ENCODE assay signal across 23 cellular contexts in the genomic region with DNA sequence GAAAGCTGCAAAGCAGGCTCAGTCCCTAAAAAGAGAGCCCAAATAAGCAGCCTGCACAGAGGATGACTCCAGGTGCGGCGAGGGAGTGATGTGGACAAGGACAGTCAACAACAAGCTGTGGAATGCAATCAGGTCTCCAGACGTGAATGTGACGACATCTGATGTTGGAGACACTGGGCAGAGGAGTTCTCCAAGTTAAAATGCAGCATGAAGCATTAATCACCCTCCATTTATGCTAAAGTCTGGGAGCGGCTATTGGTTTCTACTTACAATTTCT.
DNase-seq lines count a peak whose midpoint lies in the region; ATAC-seq, FAIRE-seq and TF ChIP-seq lines count a peak whose summit lies in the region.
"Had no signal": no experiment of that assay in that cellular context is flagged by ENCODE, and none has a peak within 500 bp of the region (broad histone marks: within the 10 kb centered on the region; RNA-seq: fewer than 3 reads in every experiment).

No MANE protein-coding gene starts in this region.

- H4K20me1 ChIP-seq in H1 (replicated peaks in 1 of 2; ENCODE audit: control insufficient read depth in 1 of 2, insufficient read depth in 2 of 2, low read length in 2 of 2) (peaks cover 0 to 2% of the 10 kb centered on the region in 2 experiments), smooth muscle cell (ENCODE audit: low read depth) (no peaks in the 10 kb centered on the region)

- no peak overlapping the region for H3K4me3 Mint-ChIP-seq in activated CD4-positive, alpha-beta memory T cell treated with anti-CD3 and anti-CD28 coated beads, Interleukin-2, amount 10 ng/mL, durations not matched to agents 7 days and 5 days
- no peak overlapping the region for H3K4me3 Mint-ChIP-seq in activated T-cell treated with anti-CD3 and anti-CD28 coated beads, Interleukin-2, amount 50 U/mL, for 72 hours
- H3K4me3 Mint-ChIP-seq: activated naive CD8-positive, alpha-beta T cell; CD4-positive, CD25-positive, alpha-beta regulatory T cell; natural killer cell treated with Interleukin-12 subunit alpha and Interleukin-12 subunit beta and Interleukin-15 and Interleukin-18, amount 100 ng/mL, for 72 hours had no signal

- no peak overlapping the region for H3K27ac Mint-ChIP-seq in activated CD4-positive, alpha-beta memory T cell treated with anti-CD3 and anti-CD28 coated beads, Interleukin-2, amount 10 ng/mL, durations not matched to agents 7 days and 5 days
- H3K27ac Mint-ChIP-seq in activated T-cell treated with anti-CD3 and anti-CD28 coated beads, Interleukin-2, amount 50 U/mL, for 72 hours = no peak overlapping the region
- H3K27ac Mint-ChIP-seq: activated naive CD8-positive, alpha-beta T cell; CD4-positive, CD25-positive, alpha-beta regulatory T cell; natural killer cell treated with Interleukin-12 subunit alpha and Interleukin-12 subunit beta and Interleukin-15 and Interleukin-18, amount 100 ng/mL, for 72 hours had no signal

- no peak overlapping the region for H3K56ac ChIP-seq in H1 (replicated peaks; ENCODE audit: insufficient read length, low read depth, low read length)

- no peak for TF ChIP-seq RAD21 in H1 (IDR thresholded peaks at IDR 0.05 in 1 of 2, conservative IDR thresholded peaks at IDR 0.05 in 1 of 2; ENCODE audit: low read depth in 2 of 2, low read length in 2 of 2)

- H2AK5ac ChIP-seq in H1 (ENCODE audit: low read depth, low read length) = no peak overlapping the region

- no peak overlapping the region for H2BK15ac ChIP-seq in H1 (ENCODE audit: low read length)

- H3K4me1 ChIP-seq in HUES64 (ENCODE audit: insufficient read depth, low read length) (peaks cover 16% of the 10 kb centered on the region), H1 (replicated peaks in 1 of 4; ENCODE audit: control insufficient read depth in 3 of 4, insufficient read depth in 4 of 4, low read length in 3 of 4) (peaks cover 2 to 8% (median 4%) of the 10 kb centered on the region in 4 experiments; a peak in 6 of 7 replicates), smooth muscle cell (ENCODE audit: low read depth) (peaks cover 7% of the 10 kb centered on the region), sigmoid colon (peaks cover 0 to 26% (median 17%) of the 10 kb centered on the region in 4 donors)

- peaks cover 15% of the 10 kb centered on the region for H3K23me2 ChIP-seq in H1 (ENCODE audit: low read depth, low read length)

- peaks cover 97% of the 10 kb centered on the region for H3K27me3 ChIP-seq in HUES64 (ENCODE audit: insufficient read depth, low read length)
- peaks cover 6 to 50% (median 34%) of the 10 kb centered on the region in 4 experiments for H3K27me3 ChIP-seq in H1 (replicated peaks in 1 of 4; ENCODE audit: control insufficient read depth in 3 of 4, extremely low read depth in 1 of 4, insufficient read depth in 3 of 4, low read length in 3 of 4)
- peaks cover 77% of the 10 kb centered on the region for H3K27me3 ChIP-seq in smooth muscle cell (ENCODE audit: low read depth)
- peaks cover 9 to 36% (median 15%) of the 10 kb centered on the region in 3 donors for H3K27me3 ChIP-seq in sigmoid colon

- H3K4me2 ChIP-seq in H1 (ENCODE audit: insufficient read depth in 1 of 2, low read depth in 2 of 2, low read length in 2 of 2) (peak overlapping the region; percentile 93 to 97), smooth muscle cell (peak overlapping the region; percentile 93)

- no peaks in the 10 kb centered on the region for H3K9me3 Mint-ChIP-seq in activated CD4-positive, alpha-beta memory T cell treated with anti-CD3 and anti-CD28 coated beads, Interleukin-2, amount 10 ng/mL, durations not matched to agents 7 days and 5 days
- H3K9me3 Mint-ChIP-seq in activated T-cell treated with anti-CD3 and anti-CD28 coated beads, Interleukin-2, amount 50 U/mL, for 72 hours = no peaks in the 10 kb centered on the region

- H4K8ac ChIP-seq in H1 (ENCODE audit: extremely low read depth, insufficient read depth, low read length) = no peak overlapping the region

- H3K18ac ChIP-seq in H1 (ENCODE audit: extremely low read depth, low read length) = no peak overlapping the region

- H2BK12ac ChIP-seq in H1 (ENCODE audit: low read depth, low read length) = no peak overlapping the region

- WGBS in HUES64 = 73% methylated on average over 5 of the region's 5 CpGs
- WGBS in H1 (ENCODE audit: extremely low coverage in 1 of 2, insufficient coverage in 1 of 2, insufficient read length in 1 of 2, insufficient replicate concordance in 2 of 2, low coverage in 1 of 2, low lambda C conversion rate in 2 of 2, missing lambda C conversion rate in 1 of 2), 2 experiments = 74% methylated on average over 5 of the region's 5 CpGs; no CpG with 5 or more reads in 1 of the 2 experiments
- 54% methylated on average over 5 of the region's 5 CpGs for WGBS in smooth muscle cell (ENCODE audit: low lambda C conversion rate)
- 64 to 77% methylated on average over 5 of the region's 5 CpGs for WGBS in sigmoid colon, 2 donors

- DNase-seq in H1 (ENCODE audit: low read depth in 1 of 2, low spot score in 2 of 2) (no peak), left kidney (ENCODE audit: low read depth, low spot score) (peak; percentile 5), smooth muscle cell (lab: John Stamatoyannopoulos, UW; ENCODE audit: unreplicated experiment) (no peak), sigmoid colon (no peak), hypothalamus (lab: John Stamatoyannopoulos, UW) (no peak)
- no peak for DNase-seq in activated CD4-positive, alpha-beta memory T cell treated with anti-CD3 and anti-CD28 coated beads, Interleukin-2, amount 10 ng/mL, durations not matched to agents 7 days and 5 days
- DNase-seq in activated T-cell treated with anti-CD3 and anti-CD28 coated beads, Interleukin-2, amount 50 U/mL, for 72 hours = no peak
- DNase-seq: activated CD4-positive, CD25-positive, alpha-beta regulatory T cell treated with anti-CD3 and anti-CD28 coated beads, Interleukin-2, amount 50 U/mL, for 72 hours; activated T-cell treated with anti-CD3 and anti-CD28 coated beads, Interleukin-2, amount 50 U/mL, for 48 hours; CD4-positive, CD25-positive, alpha-beta regulatory T cell; cerebellar nuclear complex; effector CD4-positive, alpha-beta T cell; left colon; midbrain; MV-4-11; NCI-H1694; stimulated activated CD4-positive, alpha-beta T cell treated with anti-CD3 and anti-CD28 coated beads, Interleukin-4, amount 100 ng/mL, for 1 hour; stimulated activated naive CD4-positive, alpha-beta T cell treated with Interleukin-2 at 50 U/mL for 16 hours had no signal

- H3K79me2 ChIP-seq in H1 (ENCODE audit: control insufficient read depth in 1 of 2, insufficient read depth in 2 of 2, low read length in 2 of 2) = no peaks in the 10 kb centered on the region
- no peaks in the 10 kb centered on the region for H3K79me2 ChIP-seq in smooth muscle cell (ENCODE audit: low read depth)

- CTCF ChIA-PET in H1 (lab: Charles Lee; ENCODE audit: partially characterized antibody) = interaction anchor here (0.7 to 4.6 kb wide), 9 partner anchors 9 to 328 kb away, joined by 3 to 26 read pairs (median 3); no protein-coding TSS in a partner anchor
- CTCF ChIA-PET in activated CD4-positive, alpha-beta memory T cell treated with anti-CD3 and anti-CD28 coated beads, Interleukin-2, amount 10 ng/mL, durations not matched to agents 7 days and 5 days (lab: Charles Lee) = no interaction called here

- H2BK20ac ChIP-seq in H1 (ENCODE audit: low read length) = 0 out of 2 replicates have a peak overlapping the region, but pooled peaks have one; percentile 7

- H3K36me3 ChIP-seq in HUES64 (ENCODE audit: insufficient read depth, low read length) (no peaks in the 10 kb centered on the region), H1 (ENCODE audit: control insufficient read depth in 2 of 4, insufficient read depth in 4 of 4, low read length in 3 of 4) (no peaks in the 10 kb centered on the region), smooth muscle cell (ENCODE audit: low read depth) (no peaks in the 10 kb centered on the region), sigmoid colon (no peaks in the 10 kb centered on the region)

- no peak for TF ChIP-seq EP300 in H1 (IDR thresholded peaks at IDR 0.05; ENCODE audit: borderline replicate concordance in 1 of 2, low read depth in 2 of 2, low read length in 2 of 2)
- TF ChIP-seq EP300 in sigmoid colon (IDR thresholded peaks at IDR 0.05) = no peak

- H4K5ac ChIP-seq in H1 (ENCODE audit: insufficient read length, low read depth, low read length) = no peak overlapping the region

- no peaks in the 10 kb centered on the region for H3K36me3 Mint-ChIP-seq in activated CD4-positive, alpha-beta memory T cell treated with anti-CD3 and anti-CD28 coated beads, Interleukin-2, amount 10 ng/mL, durations not matched to agents 7 days and 5 days (ENCODE audit: low read depth)
- H3K36me3 Mint-ChIP-seq in activated T-cell treated with anti-CD3 and anti-CD28 coated beads, Interleukin-2, amount 50 U/mL, for 72 hours (ENCODE audit: insufficient read depth in 2 of 2) = peaks cover 0 to 3% of the 10 kb centered on the region in 2 donors
- H3K36me3 Mint-ChIP-seq: activated naive CD8-positive, alpha-beta T cell; CD4-positive, CD25-positive, alpha-beta regulatory T cell had no signal

- no peak for ATAC-seq in activated T-cell treated with anti-CD3 and anti-CD28 coated beads, Interleukin-2, amount 50 U/mL, for 72 hours (replicated peaks in 1 of 2)
- ATAC-seq: HCT116, left colon, Right ventricle myocardium inferior had no signal

- H4K91ac ChIP-seq in H1 (replicated peaks; ENCODE audit: insufficient read length, low read length) = no peak overlapping the region

- H3K4ac ChIP-seq in H1 (replicated peaks; ENCODE audit: insufficient read length, low read depth, low read length) = no peak overlapping the region

- H3K9ac ChIP-seq in HUES64 (ENCODE audit: low read depth, low read length) (no peak overlapping the region), H1 (replicated peaks in 1 of 4; ENCODE audit: extremely low read depth in 1 of 4, low read depth in 3 of 4, low read length in 3 of 4) (no peak overlapping the region), smooth muscle cell (ENCODE audit: low read depth) (no peak overlapping the region)

- H3K27me3 Mint-ChIP-seq in activated CD4-positive, alpha-beta memory T cell treated with anti-CD3 and anti-CD28 coated beads, Interleukin-2, amount 10 ng/mL, durations not matched to agents 7 days and 5 days = peaks cover 52% of the 10 kb centered on the region
- peaks cover 62% of the 10 kb centered on the region for H3K27me3 Mint-ChIP-seq in activated T-cell treated with anti-CD3 and anti-CD28 coated beads, Interleukin-2, amount 50 U/mL, for 72 hours (ENCODE audit: low read depth)

- no peaks in the 10 kb centered on the region for H3F3A ChIP-seq in smooth muscle cell (ENCODE audit: low read depth)

- H2AFZ ChIP-seq in H1 (ENCODE audit: low read length) (no peak overlapping the region), smooth muscle cell (ENCODE audit: low read depth) (no peak overlapping the region)

- no peak overlapping the region for H3K27ac ChIP-seq in HUES64 (ENCODE audit: low read depth, low read length)
- H3K27ac ChIP-seq in H1 (ENCODE audit: low read depth, low read length) = no peak overlapping the region
- H3K27ac ChIP-seq in smooth muscle cell (ENCODE audit: low read depth) = no peak overlapping the region
- no peak overlapping the region for H3K27ac ChIP-seq in sigmoid colon

- H2BK120ac ChIP-seq in H1 (replicated peaks; ENCODE audit: low read depth, low read length) = peak overlapping the region; percentile 25

- POLR2A ChIA-PET in H1 (lab: Charles Lee; ENCODE audit: partially characterized antibody) = interaction anchor here (1.5 kb wide), 1 partner anchor 13 kb away, joined by 3 read pairs; no protein-coding TSS in a partner anchor
- POLR2A ChIA-PET in activated CD4-positive, alpha-beta memory T cell treated with anti-CD3 and anti-CD28 coated beads, Interleukin-2, amount 10 ng/mL, durations not matched to agents 7 days and 5 days (lab: Charles Lee) = no interaction called here

- no peak overlapping the region for H3K23ac ChIP-seq in H1 (ENCODE audit: insufficient read length)

- TF ChIP-seq POLR2A in H1 (IDR thresholded peaks at IDR 0.05; ENCODE audit: control extremely low read depth in 1 of 2, low read depth in 2 of 2, low read length in 2 of 2) = no peak
- no peak for TF ChIP-seq POLR2A in sigmoid colon (IDR thresholded peaks at IDR 0.05)

- intact Hi-C loops in sigmoid colon (cut with DNase I) = loop anchor here (10.0 kb wide), 1 partner anchor 226 kb away; no protein-coding TSS in a partner anchor

- TF ChIP-seq CTCF in H1 (IDR thresholded peaks at IDR 0.05; ENCODE audit: control extremely low read depth in 1 of 3, insufficient read depth in 1 of 3, low read depth in 1 of 3, low read length in 3 of 3) = no peak
- TF ChIP-seq CTCF in smooth muscle cell (IDR thresholded peaks at IDR 0.05; ENCODE audit: borderline replicate concordance, insufficient read depth, poor library complexity, severe bottlenecking) = no peak
- no peak for TF ChIP-seq CTCF in sigmoid colon (IDR thresholded peaks at IDR 0.05)

- no peak overlapping the region for H2BK5ac ChIP-seq in H1 (ENCODE audit: low read depth, low read length)

- H3K9me3 ChIP-seq in HUES64 (ENCODE audit: insufficient read depth, low read depth, low read length) (no peaks in the 10 kb centered on the region), H1 (ENCODE audit: insufficient read depth in 2 of 2, low read depth in 1 of 2, low read length in 1 of 2) (no peaks in the 10 kb centered on the region), smooth muscle cell (replicated peaks; ENCODE audit: low read depth) (no peaks in the 10 kb centered on the region), sigmoid colon (no peaks in the 10 kb centered on the region)

- H3K4me1 Mint-ChIP-seq in activated CD4-positive, alpha-beta memory T cell treated with anti-CD3 and anti-CD28 coated beads, Interleukin-2, amount 10 ng/mL, durations not matched to agents 7 days and 5 days = peaks cover 2% of the 10 kb centered on the region
- H3K4me1 Mint-ChIP-seq in activated T-cell treated with anti-CD3 and anti-CD28 coated beads, Interleukin-2, amount 50 U/mL, for 72 hours (ENCODE audit: low read depth) = no peaks in the 10 kb centered on the region

- H3K79me1 ChIP-seq in H1 (ENCODE audit: low read depth, low read length) = no peaks in the 10 kb centered on the region

- FAIRE-seq in H1 (lab: Jason Lieb, UNC) = no peak

- no peak overlapping the region for H3K14ac ChIP-seq in H1 (ENCODE audit: insufficient read length)

- H3K4me3 ChIP-seq in HUES64 (ENCODE audit: low read length) = peak overlapping the region; percentile 76
- peak overlapping the region; percentile 58 to 84 (median 76); a peak in 5 of 8 replicates for H3K4me3 ChIP-seq in H1 (ENCODE audit: extremely low read depth in 1 of 4, insufficient read depth in 2 of 4, low read depth in 3 of 4, low read length in 4 of 4)
- H3K4me3 ChIP-seq in smooth muscle cell = no peak overlapping the region
- H3K4me3 ChIP-seq in sigmoid colon = no peak overlapping the region

Comparison
In these comparisons a context has a peak if more than half of its experiments do, and no peak if none do; other contexts are left out.
1. H3K4me3 ChIP-seq: peak in HUES64 (single experiment) and H1 (4 of 4); none in smooth muscle cell (single experiment) and sigmoid colon (0 of 4).